Comparison of ENCODE assay signal across 17 cellular contexts in the genomic region with DNA sequence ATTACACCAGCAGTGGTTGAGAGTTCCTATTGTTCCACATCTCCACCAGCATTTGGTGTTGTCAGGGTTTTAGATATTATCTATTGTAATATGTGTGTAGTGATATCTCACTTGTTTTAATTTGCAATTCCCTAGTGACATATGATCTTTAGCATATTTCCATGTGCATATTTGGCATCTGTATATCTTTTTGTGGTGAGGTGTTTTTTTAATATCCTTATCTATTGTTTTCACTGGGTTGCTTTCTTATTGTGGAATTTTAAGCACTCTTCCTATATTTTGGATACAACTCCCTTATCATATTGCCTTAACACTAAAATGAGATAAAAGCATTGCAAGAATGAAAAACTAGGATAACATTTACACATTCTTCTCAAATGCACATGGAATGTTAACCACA.
DNase-seq lines count a peak whose midpoint lies in the region; FAIRE-seq and TF ChIP-seq lines count a peak whose summit lies in the region.
"Had no signal": no experiment of that assay in that cellular context is flagged by ENCODE, and none has a peak within 500 bp of the region (broad histone marks: within the 10 kb centered on the region; RNA-seq: fewer than 3 reads in every experiment).

No MANE protein-coding gene starts in this region.

- H3K4me1 Mint-ChIP-seq in astrocyte (ENCODE audit: low read depth, unreplicated experiment), result no peaks in the 10 kb centered on the region
- H3K4me1 Mint-ChIP-seq: CD4-positive, alpha-beta memory T cell had no signal

- no peak overlapping the region for H2AFZ ChIP-seq in astrocyte (ENCODE audit: low read depth, low read length)
- H2AFZ ChIP-seq: GM23338 had no signal

- H3K4me3 ChIP-seq in astrocyte (ENCODE audit: insufficient read depth, low read depth, low read length), result no peak overlapping the region
- H3K4me3 ChIP-seq: GM23338 had no signal

- no peaks in the 10 kb centered on the region for H3K27me3 Mint-ChIP-seq in astrocyte (ENCODE audit: low read depth, unreplicated experiment)
- H3K27me3 Mint-ChIP-seq: CD4-positive, alpha-beta memory T cell had no signal

- H3K36me3 ChIP-seq in astrocyte (ENCODE audit: insufficient read depth, low read length), result no peaks in the 10 kb centered on the region

- H3K9ac ChIP-seq in astrocyte (ENCODE audit: low read length), result no peak overlapping the region

- H3K4me1 ChIP-seq in astrocyte (ENCODE audit: insufficient read depth, low read length), result no peaks in the 10 kb centered on the region

- no peak overlapping the region for H3K4me3 Mint-ChIP-seq in astrocyte (ENCODE audit: unreplicated experiment)
- H3K4me3 Mint-ChIP-seq: CD4-positive, alpha-beta memory T cell; GM23338; H9 had no signal

- H3K27ac ChIP-seq in astrocyte (ENCODE audit: low read depth, low read length), result no peak overlapping the region

- no peaks in the 10 kb centered on the region for H3K36me3 Mint-ChIP-seq in astrocyte (ENCODE audit: low read depth, unreplicated experiment)
- H3K36me3 Mint-ChIP-seq: CD4-positive, alpha-beta memory T cell had no signal

- no peaks in the 10 kb centered on the region for H3K9me3 Mint-ChIP-seq in astrocyte (ENCODE audit: unreplicated experiment)
- H3K9me3 Mint-ChIP-seq: CD4-positive, alpha-beta memory T cell; GM23338; H9 had no signal

- H4K20me1 ChIP-seq in astrocyte (ENCODE audit: insufficient read depth, low read length), result no peaks in the 10 kb centered on the region

- no peaks in the 10 kb centered on the region for H3K79me2 ChIP-seq in astrocyte (ENCODE audit: insufficient read depth, low read length)

- no peak overlapping the region for H3K27ac Mint-ChIP-seq in astrocyte (ENCODE audit: unreplicated experiment)
- H3K27ac Mint-ChIP-seq: CD4-positive, alpha-beta memory T cell; GM23338 had no signal

- no peak for FAIRE-seq in astrocyte (lab: Jason Lieb, UNC)
- FAIRE-seq: GM12891, GM18507 had no signal

- peak; percentile 66 for DNase-seq in NCI-H226
- DNase-seq in NCI-H69 (lab: John Stamatoyannopoulos, UW), result peak; percentile 4
- peak; percentile 39 for DNase-seq in astrocyte (ENCODE audit: low read depth)
- DNase-seq in NCI-H2029 (lab: John Stamatoyannopoulos, UW), result no peak
- no peak for DNase-seq in NOMO-1 treated with DMSO at 0.1 percent for 48 hours (lab: John Stamatoyannopoulos, UW; ENCODE audit: unreplicated experiment)
- DNase-seq in kidney tubule cell (ENCODE audit: low spot score), result no peak
- DNase-seq: C1 segment of cervical spinal cord; Calu3; CD4-positive, alpha-beta memory T cell; COR-L47; DMS53; DMS79 treated with DMSO at 0.1 percent for 48 hours; GF-D8; H9 had no signal

- H3K27me3 ChIP-seq in astrocyte (ENCODE audit: insufficient read depth, low read length), result peaks cover 2% of the 10 kb centered on the region

- no peak for TF ChIP-seq CTCF in astrocyte (IDR thresholded peaks at IDR 0.05; ENCODE audit: insufficient read depth, low read depth, low read length)

- no peak overlapping the region for H3K4me2 ChIP-seq in astrocyte (ENCODE audit: low read length)
- H3K4me2 ChIP-seq: GM23338 had no signal

- no peaks in the 10 kb centered on the region for H3K9me3 ChIP-seq in astrocyte (ENCODE audit: insufficient read depth, low read depth, low read length)

Comparison
In these comparisons a context has a peak if more than half of its experiments do, and no peak if none do; other contexts are left out.
1. DNase-seq: peak in NCI-H226 (single experiment), NCI-H69 (single experiment) and astrocyte (single experiment); none in NCI-H2029 (single experiment), NOMO-1 treated with DMSO at 0.1 percent for 48 hours (single experiment) and kidney tubule cell (single experiment).